1 cellular context compared by ENCODE assay signal in the genomic region with DNA sequence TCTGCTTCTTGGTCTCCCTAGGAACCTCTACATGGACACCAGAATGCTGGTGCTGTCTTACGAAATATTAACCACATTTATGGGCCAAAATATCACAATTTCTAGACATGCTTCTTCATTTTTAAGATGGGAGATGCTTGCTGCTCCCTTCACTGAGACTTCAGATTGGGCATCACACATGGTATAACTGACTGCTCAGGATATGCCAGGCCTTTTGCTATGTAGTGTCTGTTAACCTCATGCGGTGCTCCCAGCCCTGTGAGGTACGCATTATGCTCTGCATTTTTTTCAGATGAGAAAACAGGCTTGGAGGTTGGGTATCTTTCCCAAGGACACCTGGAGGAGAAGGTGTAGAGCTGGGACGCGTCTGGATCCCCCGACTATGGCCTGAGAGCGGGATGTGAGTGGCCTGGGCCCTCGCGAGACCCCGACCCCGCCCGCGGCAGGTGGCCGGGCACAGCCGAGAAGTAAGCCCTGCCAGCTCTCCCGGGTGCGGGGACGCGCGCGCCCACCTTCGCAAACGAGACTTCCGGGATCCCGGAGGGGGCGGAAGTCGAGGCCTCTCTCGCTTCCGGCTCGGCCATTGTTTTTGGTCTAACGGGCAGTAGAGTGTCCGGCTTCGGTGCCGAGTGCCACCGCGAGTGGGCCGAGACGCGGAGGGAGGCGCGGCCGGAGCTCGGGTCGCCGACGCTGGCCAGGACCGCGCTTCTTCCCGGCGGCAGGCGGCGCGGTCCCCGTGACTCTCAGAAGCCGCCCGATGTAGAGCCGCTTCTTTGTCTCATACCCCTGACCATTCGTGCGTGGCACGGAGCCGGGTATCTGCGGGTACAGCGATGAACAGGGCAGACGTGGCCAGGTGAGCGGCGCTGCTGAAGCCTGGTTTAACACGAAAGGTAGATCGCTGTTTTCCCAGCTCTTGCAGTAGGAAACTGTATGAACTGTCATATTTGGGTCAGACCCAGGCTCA.
TF ChIP-seq lines count a peak whose summit lies in the region.

Gene ZKSCAN7, plus strand, starts transcription at position 568 of the 967 bp plus-strand sequence. CDS start 1,855 bp downstream, outside the sequence.

TF ChIP-seq in HepG2, 621 proteins besides CTCF, POLR2A, EP300 and RAD21 (continued from another document and continues in another):
- TF ChIP-seq ATF6 (CRISPR knock-in tag; conservative IDR thresholded peaks at IDR 0.05) (no peak), SOX13 (IDR thresholded peaks at IDR 0.05) (no peak), SOX13 (CRISPR knock-in tag; conservative IDR thresholded peaks at IDR 0.05 in 1 of 2, IDR thresholded peaks at IDR 0.05 in 1 of 2) (no peak), ZNF10 (CRISPR knock-in tag; IDR thresholded peaks at IDR 0.05; ENCODE audit: borderline replicate concordance, low read depth) (no peak), MEF2D (CRISPR knock-in tag; IDR thresholded peaks at IDR 0.05) (no peak), PAWR (CRISPR knock-in tag; IDR thresholded peaks at IDR 0.05; ENCODE audit: borderline replicate concordance) (no peak), PCBP1 (IDR thresholded peaks at IDR 0.05; ENCODE audit: borderline replicate concordance, low read depth, low read length) (no peak), ZNF275 (CRISPR knock-in tag; IDR thresholded peaks at IDR 0.05; ENCODE audit: borderline replicate concordance) (no peak), ZNF619 (CRISPR knock-in tag; IDR thresholded peaks at IDR 0.05) (no peak), ZNF367 (CRISPR knock-in tag; IDR thresholded peaks at IDR 0.05; ENCODE audit: borderline replicate concordance) (no peak), MAF1 (CRISPR knock-in tag; IDR thresholded peaks at IDR 0.05; ENCODE audit: borderline replicate concordance) (no peak), SMARCE1 (IDR thresholded peaks at IDR 0.05; ENCODE audit: borderline replicate concordance) (no peak), ZNF337 (CRISPR knock-in tag; IDR thresholded peaks at IDR 0.05; ENCODE audit: borderline replicate concordance, low read depth) (0 out of 2 replicates have a peak, but pooled peaks have one; percentile 61), ZBTB7A (CRISPR knock-in tag; IDR thresholded peaks at IDR 0.05) (no peak), TP53 (CRISPR knock-in tag; conservative IDR thresholded peaks at IDR 0.05) (no peak), NCOA2 (CRISPR knock-in tag; IDR thresholded peaks at IDR 0.05) (no peak), ATRX (CRISPR knock-in tag; IDR thresholded peaks at IDR 0.05; ENCODE audit: borderline replicate concordance) (no peak), TGIF2 (CRISPR knock-in tag; IDR thresholded peaks at IDR 0.05) (no peak; the same call in 1 of the 2 replicates), ZNF274 (CRISPR knock-in tag; IDR thresholded peaks at IDR 0.05) (no peak), ZFP1 (CRISPR knock-in tag; IDR thresholded peaks at IDR 0.05) (no peak), ZBTB7B (CRISPR knock-in tag; IDR thresholded peaks at IDR 0.05) (no peak), ZNF598 (CRISPR knock-in tag; IDR thresholded peaks at IDR 0.05; ENCODE audit: borderline replicate concordance) (no peak; the same call in 1 of the 2 replicates), HES4 (CRISPR knock-in tag; IDR thresholded peaks at IDR 0.05; ENCODE audit: borderline replicate concordance) (0 out of 2 replicates have a peak, but pooled peaks have one; percentile 48), CREM (IDR thresholded peaks at IDR 0.05) (no peak), CREM (CRISPR knock-in tag; IDR thresholded peaks at IDR 0.05) (no peak), AFF4 (CRISPR knock-in tag; IDR thresholded peaks at IDR 0.05) (no peak), ZNF792 (CRISPR knock-in tag; IDR thresholded peaks at IDR 0.05) (no peak), MLX (CRISPR knock-in tag; IDR thresholded peaks at IDR 0.05) (no peak), FOXA1 (IDR thresholded peaks at IDR 0.05) (no peak), FOXA1 (CRISPR knock-in tag; IDR thresholded peaks at IDR 0.05) (no peak), TBX2 (CRISPR knock-in tag; IDR thresholded peaks at IDR 0.05; ENCODE audit: borderline replicate concordance) (no peak), ZMYM2 (CRISPR knock-in tag; IDR thresholded peaks at IDR 0.05) (0 out of 2 replicates have a peak, but pooled peaks have one; percentile 11), SRY (CRISPR knock-in tag; IDR thresholded peaks at IDR 0.05) (peak; percentile 30; the same call in 1 of the 2 replicates), KLF16 (CRISPR knock-in tag; IDR thresholded peaks at IDR 0.05) (no peak), ARNT (IDR thresholded peaks at IDR 0.05) (no peak), FLYWCH1 (CRISPR knock-in tag; IDR thresholded peaks at IDR 0.05) (no peak)
- TF ChIP-seq, protein P1, sequence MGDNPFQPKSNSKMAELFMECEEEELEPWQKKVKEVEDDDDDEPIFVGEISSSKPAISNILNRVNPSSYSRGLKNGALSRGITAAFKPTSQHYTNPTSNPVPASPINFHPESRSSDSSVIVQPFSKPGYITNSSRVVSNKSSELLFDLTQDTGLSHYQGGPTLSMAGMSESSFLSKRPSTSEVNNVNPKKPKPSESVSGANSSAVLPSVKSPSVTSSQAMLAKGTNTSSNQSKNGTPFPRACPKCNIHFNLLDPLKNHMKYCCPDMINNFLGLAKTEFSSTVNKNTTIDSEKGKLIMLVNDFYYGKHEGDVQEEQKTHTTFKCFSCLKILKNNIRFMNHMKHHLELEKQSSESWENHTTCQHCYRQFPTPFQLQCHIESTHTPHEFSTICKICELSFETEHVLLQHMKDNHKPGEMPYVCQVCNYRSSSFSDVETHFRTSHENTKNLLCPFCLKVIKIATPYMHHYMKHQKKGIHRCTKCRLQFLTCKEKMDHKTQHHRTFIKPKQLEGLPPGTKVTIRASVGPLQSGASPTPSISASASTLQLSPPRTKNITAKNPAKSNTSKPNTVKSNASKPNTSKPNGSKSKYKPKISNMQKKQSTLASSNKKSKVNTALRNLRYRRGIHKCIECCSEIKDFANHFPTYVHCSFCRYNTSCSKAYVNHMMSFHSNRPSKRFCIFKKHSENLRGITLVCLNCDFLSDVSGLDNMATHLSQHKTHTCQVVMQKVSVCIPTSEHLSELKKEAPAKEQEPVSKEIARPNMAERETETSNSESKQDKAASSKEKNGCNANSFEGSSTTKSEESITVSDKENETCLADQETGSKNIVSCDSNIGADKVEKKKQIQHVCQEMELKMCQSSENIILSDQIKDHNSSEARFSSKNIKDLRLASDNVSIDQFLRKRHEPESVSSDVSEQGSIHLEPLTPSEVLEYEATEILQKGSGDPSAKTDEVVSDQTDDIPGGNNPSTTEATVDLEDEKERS (CRISPR knock-in tag; IDR thresholded peaks at IDR 0.05) = no peak
- TF ChIP-seq, protein P2, sequence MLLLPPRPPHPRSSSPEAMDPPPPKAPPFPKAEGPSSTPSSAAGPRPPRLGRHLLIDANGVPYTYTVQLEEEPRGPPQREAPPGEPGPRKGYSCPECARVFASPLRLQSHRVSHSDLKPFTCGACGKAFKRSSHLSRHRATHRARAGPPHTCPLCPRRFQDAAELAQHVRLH (CRISPR knock-in tag; IDR thresholded peaks at IDR 0.05; ENCODE audit: borderline replicate concordance, low read depth) = no peak
- TF ChIP-seq, protein P3, sequence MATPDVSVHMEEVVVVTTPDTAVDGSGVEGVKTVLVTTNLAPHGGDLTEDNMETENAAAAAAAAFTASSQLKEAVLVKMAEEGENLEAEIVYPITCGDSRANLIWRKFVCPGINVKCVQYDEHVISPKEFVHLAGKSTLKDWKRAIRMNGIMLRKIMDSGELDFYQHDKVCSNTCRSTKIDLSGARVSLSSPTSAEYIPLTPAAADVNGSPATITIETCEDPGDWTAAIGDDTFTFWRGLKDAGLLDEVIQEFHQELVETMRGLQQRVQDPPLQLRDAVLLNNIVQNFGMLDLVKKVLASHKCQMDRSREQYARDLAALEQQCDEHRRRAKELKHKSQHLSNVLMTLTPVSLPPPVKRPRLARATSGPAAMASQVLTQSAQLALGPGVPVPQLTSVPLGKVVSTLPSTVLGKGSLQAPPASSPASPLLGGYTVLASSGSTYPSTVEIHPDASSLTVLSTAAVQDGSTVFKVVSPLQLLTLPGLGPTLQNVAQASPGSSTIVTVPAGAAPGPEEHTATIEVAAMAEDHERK (CRISPR knock-in tag; IDR thresholded peaks at IDR 0.05; ENCODE audit: low read depth) = no peak
- TF ChIP-seq, protein P4, sequence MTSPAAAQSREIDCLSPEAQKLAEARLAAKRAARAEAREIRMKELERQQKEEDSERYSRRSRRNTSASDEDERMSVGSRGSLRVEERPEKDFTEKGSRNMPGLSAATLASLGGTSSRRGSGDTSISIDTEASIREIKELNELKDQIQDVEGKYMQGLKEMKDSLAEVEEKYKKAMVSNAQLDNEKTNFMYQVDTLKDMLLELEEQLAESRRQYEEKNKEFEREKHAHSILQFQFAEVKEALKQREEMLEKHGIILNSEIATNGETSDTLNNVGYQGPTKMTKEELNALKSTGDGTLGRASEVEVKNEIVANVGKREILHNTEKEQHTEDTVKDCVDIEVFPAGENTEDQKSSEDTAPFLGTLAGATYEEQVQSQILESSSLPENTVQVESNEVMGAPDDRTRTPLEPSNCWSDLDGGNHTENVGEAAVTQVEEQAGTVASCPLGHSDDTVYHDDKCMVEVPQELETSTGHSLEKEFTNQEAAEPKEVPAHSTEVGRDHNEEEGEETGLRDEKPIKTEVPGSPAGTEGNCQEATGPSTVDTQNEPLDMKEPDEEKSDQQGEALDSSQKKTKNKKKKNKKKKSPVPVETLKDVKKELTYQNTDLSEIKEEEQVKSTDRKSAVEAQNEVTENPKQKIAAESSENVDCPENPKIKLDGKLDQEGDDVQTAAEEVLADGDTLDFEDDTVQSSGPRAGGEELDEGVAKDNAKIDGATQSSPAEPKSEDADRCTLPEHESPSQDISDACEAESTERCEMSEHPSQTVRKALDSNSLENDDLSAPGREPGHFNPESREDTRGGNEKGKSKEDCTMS (CRISPR knock-in tag; conservative IDR thresholded peaks at IDR 0.05) = no peak
- TF ChIP-seq, protein P5, sequence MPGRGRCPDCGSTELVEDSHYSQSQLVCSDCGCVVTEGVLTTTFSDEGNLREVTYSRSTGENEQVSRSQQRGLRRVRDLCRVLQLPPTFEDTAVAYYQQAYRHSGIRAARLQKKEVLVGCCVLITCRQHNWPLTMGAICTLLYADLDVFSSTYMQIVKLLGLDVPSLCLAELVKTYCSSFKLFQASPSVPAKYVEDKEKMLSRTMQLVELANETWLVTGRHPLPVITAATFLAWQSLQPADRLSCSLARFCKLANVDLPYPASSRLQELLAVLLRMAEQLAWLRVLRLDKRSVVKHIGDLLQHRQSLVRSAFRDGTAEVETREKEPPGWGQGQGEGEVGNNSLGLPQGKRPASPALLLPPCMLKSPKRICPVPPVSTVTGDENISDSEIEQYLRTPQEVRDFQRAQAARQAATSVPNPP (CRISPR knock-in tag; IDR thresholded peaks at IDR 0.05) = no peak
